1 cellular context compared by ENCODE assay signal in the genomic region with DNA sequence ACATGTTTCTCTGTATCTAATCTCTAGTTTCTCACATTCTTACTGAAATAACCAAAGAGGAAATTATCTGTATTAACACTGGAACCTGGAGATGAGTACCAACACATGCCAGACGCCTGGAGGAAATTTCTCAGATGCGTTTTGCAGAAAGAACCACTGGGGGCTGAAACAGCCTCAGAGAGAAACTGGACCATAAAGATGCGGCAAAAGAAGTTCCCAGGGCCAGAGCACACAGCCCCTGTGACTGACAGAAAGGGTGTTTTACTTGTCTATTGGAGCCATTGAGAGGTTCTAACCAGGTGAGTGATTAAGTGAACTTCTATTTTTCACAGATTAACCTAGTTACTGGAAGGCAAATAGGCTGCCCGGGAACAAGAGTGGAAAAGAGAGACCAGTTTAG.
TF ChIP-seq lines count a peak whose summit lies in the region.

No MANE protein-coding gene starts in this region.

TF ChIP-seq in HepG2, 621 proteins besides CTCF, POLR2A, EP300 and RAD21 (continued from another document):
- TF ChIP-seq, protein P1, sequence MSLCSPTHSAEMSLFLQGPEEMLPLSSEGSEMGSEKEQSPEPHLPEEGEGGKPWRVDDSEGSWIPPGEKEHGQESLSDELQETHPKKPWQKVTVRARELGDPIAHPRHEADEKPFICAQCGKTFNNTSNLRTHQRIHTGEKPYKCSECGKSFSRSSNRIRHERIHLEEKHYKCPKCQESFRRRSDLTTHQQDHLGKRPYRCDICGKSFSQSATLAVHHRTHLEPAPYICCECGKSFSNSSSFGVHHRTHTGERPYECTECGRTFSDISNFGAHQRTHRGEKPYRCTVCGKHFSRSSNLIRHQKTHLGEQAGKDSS (CRISPR knock-in tag; IDR thresholded peaks at IDR 0.05; ENCODE audit: borderline replicate concordance, low read depth) = no peak
- TF ChIP-seq ZNF143 (CRISPR knock-in tag; IDR thresholded peaks at IDR 0.05) (no peak), TOE1 (CRISPR knock-in tag; IDR thresholded peaks at IDR 0.05) (no peak), ZNF280B (CRISPR knock-in tag; IDR thresholded peaks at IDR 0.05; ENCODE audit: borderline replicate concordance) (no peak), TP53 (CRISPR knock-in tag; conservative IDR thresholded peaks at IDR 0.05) (no peak), SOX13 (IDR thresholded peaks at IDR 0.05) (no peak), SOX13 (CRISPR knock-in tag; conservative IDR thresholded peaks at IDR 0.05 in 1 of 2, IDR thresholded peaks at IDR 0.05 in 1 of 2) (no peak), ZNF343 (CRISPR knock-in tag; IDR thresholded peaks at IDR 0.05) (no peak), ATAD3A (CRISPR knock-in tag; IDR thresholded peaks at IDR 0.05) (no peak), ZNF235 (CRISPR knock-in tag; IDR thresholded peaks at IDR 0.05; ENCODE audit: borderline replicate concordance) (no peak), ZNF333 (CRISPR knock-in tag; IDR thresholded peaks at IDR 0.05; ENCODE audit: borderline replicate concordance) (no peak), HINFP (CRISPR knock-in tag; IDR thresholded peaks at IDR 0.05; ENCODE audit: low read depth) (no peak), STAT5B (CRISPR knock-in tag; IDR thresholded peaks at IDR 0.05) (no peak), ZNF274 (CRISPR knock-in tag; IDR thresholded peaks at IDR 0.05) (no peak), ZNF777 (CRISPR knock-in tag; IDR thresholded peaks at IDR 0.05) (no peak)
- TF ChIP-seq, protein P2, sequence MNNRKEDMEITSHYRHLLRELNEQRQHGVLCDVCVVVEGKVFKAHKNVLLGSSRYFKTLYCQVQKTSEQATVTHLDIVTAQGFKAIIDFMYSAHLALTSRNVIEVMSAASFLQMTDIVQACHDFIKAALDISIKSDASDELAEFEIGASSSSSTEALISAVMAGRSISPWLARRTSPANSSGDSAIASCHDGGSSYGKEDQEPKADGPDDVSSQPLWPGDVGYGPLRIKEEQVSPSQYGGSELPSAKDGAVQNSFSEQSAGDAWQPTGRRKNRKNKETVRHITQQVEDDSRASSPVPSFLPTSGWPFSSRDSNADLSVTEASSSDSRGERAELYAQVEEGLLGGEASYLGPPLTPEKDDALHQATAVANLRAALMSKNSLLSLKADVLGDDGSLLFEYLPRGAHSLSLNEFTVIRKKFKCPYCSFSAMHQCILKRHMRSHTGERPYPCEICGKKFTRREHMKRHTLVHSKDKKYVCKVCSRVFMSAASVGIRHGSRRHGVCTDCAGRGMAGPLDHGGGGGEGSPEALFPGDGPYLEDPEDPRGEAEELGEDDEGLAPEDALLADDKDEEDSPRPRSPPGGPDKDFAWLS (CRISPR knock-in tag; IDR thresholded peaks at IDR 0.05; ENCODE audit: borderline replicate concordance) = no peak
